ENCODE assay signal across 8 cellular contexts in genomic region chr6:149749082-149749593, GRCh38. TPM values are rescaled to one million over a fixed set of nuclear protein-coding genes. Genes with fewer than 3 reads are reported as not detected.
A peak's percentile ranks its signal among the peaks of the same experiment; 100 is the strongest.
DNase-seq lines count a peak whose midpoint lies in the region; ATAC-seq and TF ChIP-seq lines count a peak whose summit lies in the region.
"Not testable (repeated sequence)": the region's sequence is repeated elsewhere in the genome, so short reads cannot be mapped to it uniquely, and the experiment has no call there.

No MANE protein-coding gene starts in this region.

- not testable (repeated sequence) for H3K27ac ChIP-seq in ACC112 (ENCODE audit: low read depth, low read length)
- H3K27ac ChIP-seq in WERI-Rb-1 (peak overlapping the region; percentile 87), gastroesophageal sphincter (peak overlapping the region; percentile 68 to 92 (median 86)), mesodermal cell (ENCODE audit: low read depth, low read length, severe bottlenecking) (peak overlapping the region; percentile 85)

- H3K4me1 ChIP-seq in ACC112 (ENCODE audit: control insufficient read depth, insufficient read depth, low read length, unreplicated experiment) (peaks cover 14% of the 10 kb centered on the region), gastroesophageal sphincter (peaks cover 0 to 65% (median 20%) of the 10 kb centered on the region in 3 donors), skeletal muscle satellite cell (ENCODE audit: control insufficient read depth, insufficient read depth, low read length) (peaks cover 24% of the 10 kb centered on the region)
- not testable (repeated sequence) for H3K4me1 ChIP-seq in mesodermal cell (ENCODE audit: control insufficient read depth, insufficient read depth, low read length, poor library complexity, severe bottlenecking)

- not testable (repeated sequence) for H3K4me1 Mint-ChIP-seq in MCF 10A (ENCODE audit: insufficient read depth, unreplicated experiment)

- H3K9me3 ChIP-seq in WERI-Rb-1 (ENCODE audit: severe bottlenecking); gastroesophageal sphincter; mesodermal cell (ENCODE audit: control insufficient read depth, low read length); skeletal muscle satellite cell (replicated peaks; ENCODE audit: low read length): not testable (repeated sequence)

- not testable (repeated sequence) for TF ChIP-seq CTCF in WERI-Rb-1 (IDR thresholded peaks at IDR 0.05; ENCODE audit: low read depth, low read length); MCF 10A (IDR thresholded peaks at IDR 0.05; ENCODE audit: unreplicated experiment); gastroesophageal sphincter (IDR thresholded peaks at IDR 0.05)

- not testable (repeated sequence) for TF ChIP-seq EP300 in gastroesophageal sphincter (IDR thresholded peaks at IDR 0.05)

- H3K36me3 Mint-ChIP-seq in MCF 10A (ENCODE audit: insufficient read depth, unreplicated experiment): not testable (repeated sequence)

- H3K4me3 ChIP-seq in ACC112 (ENCODE audit: low read depth, low read length): peak overlapping the region; percentile 97
- H3K4me3 ChIP-seq in WERI-Rb-1 (ENCODE audit: low read depth, low read length): peak overlapping the region; percentile 93
- H3K4me3 ChIP-seq in gastroesophageal sphincter: peak overlapping the region; percentile 70 to 96
- peak overlapping the region; percentile 97 for H3K4me3 ChIP-seq in mesodermal cell (ENCODE audit: extremely low read depth, insufficient read depth, low read length, poor library complexity, severe bottlenecking)
- H3K4me3 ChIP-seq in skeletal muscle satellite cell (ENCODE audit: low read length): peak overlapping the region; percentile 87

- peaks cover 63% of the 10 kb centered on the region for H3K79me2 ChIP-seq in ACC112 (ENCODE audit: control insufficient read depth, insufficient read depth, low read length, unreplicated experiment)

- not testable (repeated sequence) for DNase-seq in WERI-Rb-1; MCF 10A (ENCODE audit: unreplicated experiment)

- peak overlapping the region; percentile 88 for H3K27ac Mint-ChIP-seq in MCF 10A (ENCODE audit: low read depth, unreplicated experiment)

- ATAC-seq in GM19328 (IDR thresholded peaks at IDR 0.05; ENCODE audit: unreplicated experiment): peak; percentile 2
- peak; percentile 1 for ATAC-seq in HG03460 (IDR thresholded peaks at IDR 0.05; ENCODE audit: unreplicated experiment)
- peak; percentile 0 for ATAC-seq in gastroesophageal sphincter

- WGBS in gastroesophageal sphincter (ENCODE audit: low coverage in 1 of 2), 2 donors: no CpG with 5 or more reads among the region's 38 CpGs
- WGBS in mesodermal cell (ENCODE audit: insufficient coverage in 2 of 2), 2 experiments: 0 to 1% methylated on average over 20 to 21 of the region's 38 CpGs

- CTCF ChIA-PET in MCF 10A (lab: Yijun Ruan, JAX): interaction anchor here (0.6 to 0.7 kb wide), 2 partner anchors 13 to 186 kb away, joined by 3 read pairs; no protein-coding TSS in a partner anchor

- TF ChIP-seq POLR2A in gastroesophageal sphincter (IDR thresholded peaks at IDR 0.05): not testable (repeated sequence)

- POLR2A ChIA-PET in MCF 10A (lab: Yijun Ruan, JAX): interaction anchor here (1.1 to 8.6 kb wide), 13 partner anchors 11 to 204 kb away, joined by 3 to 138 read pairs (median 8); partner anchors contain the start of genes GINM1, LATS1 and PPIL4

- H3K9me3 Mint-ChIP-seq in MCF 10A (ENCODE audit: unreplicated experiment): not testable (repeated sequence)

- not testable (repeated sequence) for H3K36me3 ChIP-seq in ACC112 (ENCODE audit: insufficient read depth, low read length); WERI-Rb-1; gastroesophageal sphincter; skeletal muscle satellite cell (ENCODE audit: insufficient read depth, low read length)
- peaks cover 11% of the 10 kb centered on the region for H3K36me3 ChIP-seq in mesodermal cell (ENCODE audit: control insufficient read depth, insufficient read depth, low read length)

- peak overlapping the region; percentile 86 for H3K4me2 ChIP-seq in skeletal muscle satellite cell (ENCODE audit: low read length)

- H3K27me3 ChIP-seq in ACC112 (ENCODE audit: insufficient read depth, low read length); WERI-Rb-1 (ENCODE audit: insufficient read depth, low read depth, severe bottlenecking); gastroesophageal sphincter; skeletal muscle satellite cell (ENCODE audit: control insufficient read depth, insufficient read depth, low read length): not testable (repeated sequence)

- H3K27me3 Mint-ChIP-seq in MCF 10A (ENCODE audit: insufficient read depth, unreplicated experiment): not testable (repeated sequence)

- intact Hi-C loops in MCF 10A (cut with micrococcal nuclease): not testable (repeated sequence)

- BruUV-seq in MCF 10A (replicated peaks; lab: Mats Ljungman, UMichigan): TSS peak; percentile 60

- H3K9ac ChIP-seq in skeletal muscle satellite cell (ENCODE audit: low read depth, low read length): peak overlapping the region; percentile 94

- H2AFZ ChIP-seq in ACC112 (ENCODE audit: low read length, unreplicated experiment): not testable (repeated sequence)

- peak overlapping the region; percentile 88 for H3K4me3 Mint-ChIP-seq in MCF 10A (ENCODE audit: unreplicated experiment)

RNA-seq across cellular contexts. Expression of gene PCMT1, which starts 0.4 kb away (rescaled TPM):
- total RNA-seq in MCF 10A (2022) (117 and 121 TPM in 2 replicates), gastroesophageal sphincter (100 to 1,000 TPM; 105 to 140 (median 120) TPM)
- 111 TPM for polyA plus RNA-seq in mesodermal cell (2013, experiment 1 of 2)
- 108 TPM for polyA plus RNA-seq in mesodermal cell (2013, experiment 2 of 2)
- total RNA-seq in skeletal muscle satellite cell (2012; rRNA removed): 197 and 209 TPM in 2 replicates

RNA-seq across cellular contexts. Expression of gene NUP43, which starts 2.8 kb away (rescaled TPM):
- 47.8 and 50.5 TPM in 2 replicates for total RNA-seq in MCF 10A (2022)
- 10 to 100 TPM; 15.0 to 29.4 (median 19.3) TPM for total RNA-seq in gastroesophageal sphincter
- 31.6 TPM for polyA plus RNA-seq in mesodermal cell (2013, experiment 1 of 2)
- polyA plus RNA-seq in mesodermal cell (2013, experiment 2 of 2): 35.5 TPM
- total RNA-seq in skeletal muscle satellite cell (2012; rRNA removed): 34.0 and 36.7 TPM in 2 replicates

RNA-seq across cellular contexts. Expression of gene LATS1, which starts 31.2 kb away (rescaled TPM):
- total RNA-seq in MCF 10A (2022) (28.8 and 34.3 TPM in 2 replicates), gastroesophageal sphincter (10 to 100 TPM; 29.2 to 54.5 (median 35.6) TPM)
- polyA plus RNA-seq in mesodermal cell (2013, experiment 1 of 2): 12.8 TPM
- polyA plus RNA-seq in mesodermal cell (2013, experiment 2 of 2): 12.7 TPM
- 15.2 and 15.5 TPM in 2 replicates for total RNA-seq in skeletal muscle satellite cell (2012; rRNA removed)
